ENCODE assay signal across 27 cellular contexts in the genomic region with DNA sequence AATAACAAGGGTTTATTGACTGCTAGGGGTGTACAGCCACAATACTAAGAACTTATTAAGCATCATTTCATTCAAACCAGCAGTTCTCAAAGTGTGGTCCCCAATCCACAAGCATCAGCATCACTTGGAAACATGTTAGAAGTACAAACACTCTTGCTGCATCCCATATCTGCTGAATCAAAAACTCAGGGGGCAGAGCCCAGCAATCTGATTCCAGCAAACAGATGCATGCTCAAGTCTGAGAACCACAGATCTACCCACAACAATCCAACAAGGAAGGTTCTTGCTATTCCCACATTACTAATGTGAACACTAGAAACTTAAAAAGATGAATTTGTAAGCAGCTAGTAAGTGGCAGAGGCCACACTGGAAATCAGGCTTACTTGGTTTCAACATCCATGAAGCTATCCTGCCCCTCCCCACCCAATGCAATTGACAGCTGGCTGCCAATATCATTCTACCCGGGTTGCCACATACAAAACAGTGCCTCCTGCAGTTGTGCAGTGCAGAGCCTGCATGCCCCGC. TPM values are rescaled to one million over a fixed set of nuclear protein-coding genes. Genes with fewer than 3 reads are reported as not detected.
"Had no signal": no experiment of that assay in that cellular context is flagged by ENCODE, and none has a peak within 500 bp of the region (broad histone marks: within the 10 kb centered on the region; RNA-seq: fewer than 3 reads in every experiment).

No MANE protein-coding gene starts in this region.

- H3K4me2 ChIP-seq: KMS-11, SK-N-SH had no signal

- H3K36me3 Mint-ChIP-seq: activated naive CD8-positive, alpha-beta T cell treated with anti-CD3 and anti-CD28 coated beads, Interleukin-2, amount 10 ng/mL, durations not matched to agents 7 days and 5 days had no signal

- H3K9me3 ChIP-seq: adrenal gland, SK-N-SH had no signal

- ATAC-seq: activated CD8-positive, alpha-beta T cell treated with anti-CD3 and anti-CD28 coated beads for 36 hours; activated T-cell treated with anti-CD3 and anti-CD28 coated beads, Interleukin-2, amount 50 U/mL, for 72 hours; Panc1; Right ventricle myocardium inferior had no signal

- H3K36me3 ChIP-seq: adrenal gland had no signal

- H3K4me3 Mint-ChIP-seq: activated CD8-positive, alpha-beta T cell treated with anti-CD3 and anti-CD28 coated beads for 36 hours; activated naive CD8-positive, alpha-beta T cell treated with anti-CD3 and anti-CD28 coated beads, Interleukin-2, amount 10 ng/mL, durations not matched to agents 7 days and 5 days; activated T-cell treated with anti-CD3 and anti-CD28 coated beads, Interleukin-2, amount 50 U/mL, for 72 hours had no signal

- H3K9me3 Mint-ChIP-seq: activated CD8-positive, alpha-beta T cell treated with anti-CD3 and anti-CD28 coated beads for 36 hours; activated naive CD8-positive, alpha-beta T cell treated with anti-CD3 and anti-CD28 coated beads, Interleukin-2, amount 10 ng/mL, durations not matched to agents 7 days and 5 days; activated T-cell treated with anti-CD3 and anti-CD28 coated beads, Interleukin-2, amount 50 U/mL, for 72 hours; activated T-helper 2 cell treated with anti-CD3 and anti-CD28 coated beads, Interferon-gamma antibody, Interleukin-2, Interleukin-4, amounts not matched to agents 10 μg/mL and 5 μg/mL and 100 μg/mL, durations not matched to agents 14 hours and 24 hours and 36 hours had no signal

- H3K4me3 ChIP-seq: adrenal gland had no signal

- H3K4me1 ChIP-seq: adrenal gland had no signal

- DNase-seq: activated CD4-positive, alpha-beta T cell treated with anti-CD3 and anti-CD28 coated beads, Interleukin-2, amount 50 U/mL, for 1 hour; activated CD4-positive, CD25-positive, alpha-beta regulatory T cell; activated CD8-positive, alpha-beta memory T cell treated with anti-CD3 and anti-CD28 coated beads, Interleukin-2, amount 50 U/mL, for 4 hours; activated CD8-positive, alpha-beta T cell treated with anti-CD3 and anti-CD28 coated beads for 36 hours; activated naive CD4-positive, alpha-beta T cell treated with anti-CD3 and anti-CD28 coated beads, Interleukin-2, amount 50 U/mL, for 16 hours; activated naive CD8-positive, alpha-beta T cell treated with anti-CD3 and anti-CD28 coated beads, Interleukin-2, amount 10 ng/mL, durations not matched to agents 7 days and 5 days; activated T-cell treated with anti-CD3 and anti-CD28 coated beads, Interleukin-2, amount 50 U/mL, for 72 hours; adrenal gland; anterior cingulate cortex; MM.1S; NCI-H1105; NCI-H1436; NCI-H1694 treated with DMSO at 0.1 percent for 48 hours; NCI-H2029 treated with DMSO at 0.1 percent for 48 hours; NCI-H345; NCI-H510A; NCI-H69; RPMI8226; SK-N-SH; T-helper 1 cell had no signal

- H3K27ac Mint-ChIP-seq: activated CD8-positive, alpha-beta T cell treated with anti-CD3 and anti-CD28 coated beads for 36 hours; activated naive CD8-positive, alpha-beta T cell treated with anti-CD3 and anti-CD28 coated beads, Interleukin-2, amount 10 ng/mL, durations not matched to agents 7 days and 5 days; activated T-cell treated with anti-CD3 and anti-CD28 coated beads, Interleukin-2, amount 50 U/mL, for 72 hours; activated T-helper 2 cell treated with anti-CD3 and anti-CD28 coated beads, Interferon-gamma antibody, Interleukin-2, Interleukin-4, amounts not matched to agents 10 μg/mL and 5 μg/mL and 100 μg/mL, durations not matched to agents 14 hours and 24 hours and 36 hours had no signal

- H3K9me2 ChIP-seq: SK-N-SH had no signal

- H3K27ac ChIP-seq: adrenal gland, KMS-11, VCaP had no signal

- H3K9ac ChIP-seq: KMS-11, SK-N-SH had no signal

RNA-seq across cellular contexts. Expression of a gene that starts 6.2 kb away (rescaled TPM):
- total RNA-seq: activated CD8-positive, alpha-beta T cell treated with anti-CD3 and anti-CD28 coated beads for 36 hours; activated naive CD8-positive, alpha-beta T cell treated with anti-CD3 and anti-CD28 coated beads, Interleukin-2, amount 10 ng/mL, durations not matched to agents 7 days and 5 days; activated T-cell treated with anti-CD3 and anti-CD28 coated beads, Interleukin-2, amount 50 U/mL, for 72 hours; activated T-helper 2 cell treated with anti-CD3 and anti-CD28 coated beads, Interferon-gamma antibody, Interleukin-2, Interleukin-4, amounts not matched to agents 10 μg/mL and 5 μg/mL and 100 μg/mL, durations not matched to agents 14 hours and 24 hours and 36 hours; adrenal gland; cardiac septum; Right ventricle myocardium inferior; T-helper 2 cell treated with Interferon-gamma antibody and Interleukin-4, amounts not matched to agents 100 ng/mL and 5 ng/mL, for 36 hours had no signal
- polyA plus RNA-seq: adrenal gland, SK-N-SH had no signal

RNA-seq across cellular contexts. Expression of a gene that starts 16.9 kb away (rescaled TPM):
- total RNA-seq: activated CD8-positive, alpha-beta T cell treated with anti-CD3 and anti-CD28 coated beads for 36 hours; activated naive CD8-positive, alpha-beta T cell treated with anti-CD3 and anti-CD28 coated beads, Interleukin-2, amount 10 ng/mL, durations not matched to agents 7 days and 5 days; activated T-cell treated with anti-CD3 and anti-CD28 coated beads, Interleukin-2, amount 50 U/mL, for 72 hours; cardiac septum; Right ventricle myocardium inferior had no signal
- polyA plus RNA-seq: adrenal gland, SK-N-SH had no signal

RNA-seq across cellular contexts. Expression of a gene that starts 45.1 kb away (rescaled TPM):
- total RNA-seq: activated CD8-positive, alpha-beta T cell treated with anti-CD3 and anti-CD28 coated beads for 36 hours; activated naive CD8-positive, alpha-beta T cell treated with anti-CD3 and anti-CD28 coated beads, Interleukin-2, amount 10 ng/mL, durations not matched to agents 7 days and 5 days; activated T-cell treated with anti-CD3 and anti-CD28 coated beads, Interleukin-2, amount 50 U/mL, for 72 hours; activated T-helper 2 cell treated with anti-CD3 and anti-CD28 coated beads, Interferon-gamma antibody, Interleukin-2, Interleukin-4, amounts not matched to agents 10 μg/mL and 5 μg/mL and 100 μg/mL, durations not matched to agents 14 hours and 24 hours and 36 hours; adrenal gland; cardiac septum; Right ventricle myocardium inferior had no signal
- polyA plus RNA-seq: SK-N-SH had no signal
